In genomic region chr11:63999349-64000025, GRCh38 we compare ENCODE assay signal across 8 cellular contexts.
DNase-seq lines count a peak whose midpoint lies in the region; TF ChIP-seq lines count a peak whose summit lies in the region.

No MANE protein-coding gene starts in this region.

- no peak for TF ChIP-seq CTCF in GM10248 (IDR thresholded peaks at IDR 0.05; ENCODE audit: control extremely low read depth, extremely low read depth, low read depth, missing control alignments)

- CTCF ChIA-PET in GM10248 (lab: Yijun Ruan, JAX), result interaction anchor here (0.7 to 4.6 kb wide), 28 partner anchors 9 to 349 kb away, joined by 3 to 135 read pairs (median 4); partner anchors contain the start of genes ESRRA, FERMT3 and STIP1

- DNase-seq in GM10248 (ENCODE audit: extremely low spot score) (peak; percentile 78), T-helper 1 cell (peak; percentile 36 to 57 (median 50)), astrocyte of the hippocampus (ENCODE audit: low read depth, low spot score) (peak; percentile 82), kidney tubule cell (ENCODE audit: low spot score) (peak; percentile 69), NCI-H1092 treated with DMSO at 0.1 percent for 48 hours (lab: John Stamatoyannopoulos, UW) (no peak), AML-193 (lab: John Stamatoyannopoulos, UW) (no peak), cerebellar nuclear complex (lab: John Stamatoyannopoulos, UW) (no peak)
- DNase-seq in stimulated activated CD8-positive, alpha-beta memory T cell treated with anti-CD3 and anti-CD28 coated beads, Interleukin-15, amount 100 ng/mL, for 1 hour (ENCODE audit: low read depth), result peak; percentile 16

- POLR2A ChIA-PET in GM10248 (lab: Yijun Ruan, JAX), result interaction anchor here (0.6 to 1.2 kb wide), 2 partner anchors 182 to 185 kb away, joined by 3 to 4 read pairs; no protein-coding TSS in a partner anchor

Comparison
In these comparisons a context has a peak if more than half of its experiments do, and no peak if none do; other contexts are left out.
1. DNase-seq: peak in GM10248 (single experiment), T-helper 1 cell (5 of 5), astrocyte of the hippocampus (single experiment), kidney tubule cell (single experiment) and stimulated activated CD8-positive, alpha-beta memory T cell treated with anti-CD3 and anti-CD28 coated beads, Interleukin-15, amount 100 ng/mL, for 1 hour (single experiment); none in NCI-H1092 treated with DMSO at 0.1 percent for 48 hours (single experiment), AML-193 (0 of 2) and cerebellar nuclear complex (0 of 2).